ENCODE assay signal across 20 cellular contexts in the genomic region with DNA sequence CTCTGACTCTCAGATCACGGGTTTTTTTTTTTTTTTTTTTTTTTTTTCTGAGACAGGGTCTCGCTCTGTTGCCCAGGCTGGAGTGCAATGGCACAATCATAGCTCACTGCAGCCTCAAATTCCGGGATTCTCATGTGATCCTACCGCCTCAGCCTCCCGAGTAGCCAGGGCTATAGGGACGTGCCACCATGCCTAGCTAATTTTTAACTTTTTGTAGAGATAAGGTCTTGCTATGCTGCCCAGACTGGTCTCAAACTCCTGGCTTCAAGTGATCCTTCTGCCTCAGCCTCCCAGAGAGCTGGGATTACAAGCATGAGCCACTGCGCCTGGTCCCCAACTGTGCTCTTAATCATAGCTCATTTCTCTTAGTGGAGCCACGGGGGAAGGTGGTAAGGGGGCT. TPM values are rescaled to one million over a fixed set of nuclear protein-coding genes. Genes with fewer than 3 reads are reported as not detected.
A peak's percentile ranks its signal among the peaks of the same experiment; 100 is the strongest.
DNase-seq lines count a peak whose midpoint lies in the region; ATAC-seq, FAIRE-seq and TF ChIP-seq lines count a peak whose summit lies in the region.
"Had no signal": no experiment of that assay in that cellular context is flagged by ENCODE, and none has a peak within 500 bp of the region (broad histone marks: within the 10 kb centered on the region; RNA-seq: fewer than 3 reads in every experiment).

No MANE protein-coding gene starts in this region.

- no peak overlapping the region for H2AFZ ChIP-seq in K562 (ENCODE audit: low read depth, low read length)

- H3K27me3 ChIP-seq in K562 (ENCODE audit: control insufficient read depth in 2 of 2, insufficient read depth in 2 of 2, low read length in 2 of 2): peaks cover 0 to 4% of the 10 kb centered on the region in 2 experiments; a peak in 1 of 5 replicates
- H3K27me3 ChIP-seq in naive thymus-derived CD4-positive, alpha-beta T cell (ENCODE audit: control insufficient read depth in 2 of 2, insufficient read depth in 2 of 2, low read length in 2 of 2): no peaks in the 10 kb centered on the region
- H3K27me3 ChIP-seq in upper lobe of left lung: no peaks in the 10 kb centered on the region
- H3K27me3 ChIP-seq: sigmoid colon had no signal

- TF ChIP-seq EP300 in K562 (IDR thresholded peaks at IDR 0.05; ENCODE audit: low read length) (no peak), upper lobe of left lung (IDR thresholded peaks at IDR 0.05) (no peak)

- CTCF ChIA-PET in K562 (lab: Yijun Ruan, JAX; ENCODE audit: low intra/inter-chr PET ratio): no interaction called here
- CTCF ChIA-PET in naive thymus-derived CD4-positive, alpha-beta T cell (lab: Charles Lee): interaction anchor here (1.0 to 1.7 kb wide), 4 partner anchors 9 to 27 kb away, joined by 3 to 5 read pairs (median 4); no protein-coding TSS in a partner anchor

- TF ChIP-seq CTCF in K562 (IDR thresholded peaks at IDR 0.05 in 2 of 3, conservative IDR thresholded peaks at IDR 0.05 in 1 of 3; ENCODE audit: insufficient read depth in 2 of 3, low read depth in 1 of 3, low read length in 3 of 3) (no peak), upper lobe of left lung (IDR thresholded peaks at IDR 0.05) (no peak)

- POLR2A ChIA-PET in K562 (lab: Yijun Ruan, JAX): no interaction called here
- POLR2A ChIA-PET in naive thymus-derived CD4-positive, alpha-beta T cell (lab: Charles Lee): interaction anchor here (0.6 to 10.7 kb wide), 6 partner anchors 8 to 46 kb away, joined by 4 to 237 read pairs (median 16); partner anchors contain the start of gene HPN

- H3K4me1 ChIP-seq in K562 (replicated peaks in 1 of 2; ENCODE audit: control insufficient read depth in 2 of 2, insufficient read depth in 2 of 2, low read length in 2 of 2): peaks cover 8 to 19% of the 10 kb centered on the region in 2 experiments; a peak in 4 of 5 replicates
- H3K4me1 ChIP-seq in naive thymus-derived CD4-positive, alpha-beta T cell (ENCODE audit: control insufficient read depth in 2 of 2, insufficient read depth in 2 of 2, low read length in 2 of 2): peaks cover 40 to 46% of the 10 kb centered on the region in 2 donors
- H3K4me1 ChIP-seq in upper lobe of left lung: peaks cover 48 to 55% (median 50%) of the 10 kb centered on the region in 4 donors

- TF ChIP-seq POLR2A in K562 (conservative IDR thresholded peaks at IDR 0.05) (no peak), upper lobe of left lung (IDR thresholded peaks at IDR 0.05) (peak in 1 of 4 donors; percentile 10)

- H3K9me3 ChIP-seq in K562 (replicated peaks; ENCODE audit: control insufficient read depth, insufficient read depth, low read depth, low read length) (0 out of 2 replicates have a peak, but pooled peaks cover 2% of the 10 kb centered on the region), upper lobe of left lung (no peaks in the 10 kb centered on the region)
- no peaks in the 10 kb centered on the region for H3K9me3 ChIP-seq in naive thymus-derived CD4-positive, alpha-beta T cell (ENCODE audit: control insufficient read depth in 2 of 3, low read length in 3 of 3)
- H3K9me3 ChIP-seq: esophagus squamous epithelium, sigmoid colon had no signal

- intact Hi-C loops in Right ventricle myocardium inferior (cut with DNase I): no loop called here
- intact Hi-C loops in cardiac septum (cut with DNase I): no loop called here
- intact Hi-C loops in K562 (cut with micrococcal nuclease): no loop called here
- intact Hi-C loops in naive thymus-derived CD4-positive, alpha-beta T cell (cut with micrococcal nuclease): loop anchor here in 1 of 2 donors (5.0 kb wide), 1 partner anchor 217 kb away; no protein-coding TSS in a partner anchor

- no peak overlapping the region for H3K4me3 ChIP-seq in K562
- H3K4me3 ChIP-seq in naive thymus-derived CD4-positive, alpha-beta T cell (ENCODE audit: low read length): no peak overlapping the region
- H3K4me3 ChIP-seq in upper lobe of left lung: no peak overlapping the region
- H3K4me3 ChIP-seq: esophagus squamous epithelium, sigmoid colon had no signal

- peak; percentile 30 for DNase-seq in Right ventricle myocardium inferior (ENCODE audit: missing footprints)
- DNase-seq in cardiac septum (ENCODE audit: low spot score): no peak
- no peak for DNase-seq in K562 (ENCODE audit: extremely low read depth in 1 of 4, low spot score in 3 of 4)
- no peak for DNase-seq in naive thymus-derived CD4-positive, alpha-beta T cell
- no peak for DNase-seq in upper lobe of left lung
- no peak for DNase-seq in GDM1 (lab: John Stamatoyannopoulos, UW)
- DNase-seq in SKM-1 treated with dmso at 0.1 percent for 144 hours (lab: John Stamatoyannopoulos, UW; ENCODE audit: unreplicated experiment): no peak
- DNase-seq: activated effector memory CD4-positive, alpha-beta T cell treated with anti-CD3 and anti-CD28 coated beads, Interleukin-2, amount 50 U/mL, for 16 hours; esophagus squamous epithelium; head of caudate nucleus; kidney glomerular epithelial cell; NCI-H1930; NCI-H446 treated with DMSO at 0.1 percent for 48 hours; sigmoid colon; stimulated activated CD4-positive, alpha-beta T cell treated with anti-CD3 and anti-CD28 coated beads, Interleukin-4, amount 100 ng/mL, for 24 hours had no signal

- H3K4me1 Mint-ChIP-seq in naive thymus-derived CD4-positive, alpha-beta T cell: peaks cover 30 to 59% (median 51%) of the 10 kb centered on the region in 7 donors

- TF ChIP-seq RAD21 in K562 (CRISPR knock-in tag; conservative IDR thresholded peaks at IDR 0.05 in 1 of 2, IDR thresholded peaks at IDR 0.05 in 1 of 2): no peak

- H3K4me2 ChIP-seq in K562 (ENCODE audit: insufficient read depth, low read length): no peak overlapping the region

- peak overlapping the region in 4 of 10 donors; percentile 6 to 98 (median 54) for H3K4me3 Mint-ChIP-seq in naive thymus-derived CD4-positive, alpha-beta T cell

- in situ Hi-C loops in K562 (cut with MboI): no loop called here

- peaks cover 9% of the 10 kb centered on the region for H3K79me2 ChIP-seq in K562 (ENCODE audit: control insufficient read depth, insufficient read depth, low read length)

- peaks cover 0 to 2% (median 0%) of the 10 kb centered on the region in 5 donors for H3K36me3 Mint-ChIP-seq in naive thymus-derived CD4-positive, alpha-beta T cell

- BruUV-seq in K562 (replicated peaks; lab: Mats Ljungman, UMichigan): no TSS peak

- H3K9me1 ChIP-seq in K562 (ENCODE audit: control insufficient read depth, insufficient read depth, low read length): no peaks in the 10 kb centered on the region

- H3K36me3 ChIP-seq in K562 (ENCODE audit: control insufficient read depth, insufficient read depth, low read length) (no peaks in the 10 kb centered on the region), upper lobe of left lung (no peaks in the 10 kb centered on the region)
- peaks cover 0 to under 1% (median 0%) of the 10 kb centered on the region in 3 experiments for H3K36me3 ChIP-seq in naive thymus-derived CD4-positive, alpha-beta T cell (ENCODE audit: control insufficient read depth in 2 of 3, insufficient read depth in 3 of 3, low read length in 3 of 3)
- H3K36me3 ChIP-seq: esophagus squamous epithelium, sigmoid colon had no signal

- peak overlapping the region in 8 of 9 donors; percentile 23 to 99 (median 98) for H3K27ac Mint-ChIP-seq in naive thymus-derived CD4-positive, alpha-beta T cell

- H3K9me3 Mint-ChIP-seq in naive thymus-derived CD4-positive, alpha-beta T cell: peaks cover 0 to 4% (median 0%) of the 10 kb centered on the region in 11 donors

- ATAC-seq in Right ventricle myocardium inferior (no peak), K562 (no peak), upper lobe of left lung (ENCODE audit: low FRiP score in 2 of 2) (no peak), GM19397 (IDR thresholded peaks at IDR 0.05; ENCODE audit: unreplicated experiment) (no peak)
- ATAC-seq in naive thymus-derived CD4-positive, alpha-beta T cell: no peak
- ATAC-seq: HCT116 had no signal

- H3K27me3 Mint-ChIP-seq in naive thymus-derived CD4-positive, alpha-beta T cell: no peaks in the 10 kb centered on the region

- H3K27ac ChIP-seq in K562 (ENCODE audit: extremely low read depth, low read depth, low read length) (no peak overlapping the region), upper lobe of left lung (peak overlapping the region in 3 of 4 donors; percentile 97 to 99 (median 99))
- H3K27ac ChIP-seq in naive thymus-derived CD4-positive, alpha-beta T cell (ENCODE audit: low read depth, low read length): peak overlapping the region; percentile 97

- 60% methylated on average over 7 of the region's 8 CpGs for WGBS in K562 (ENCODE audit: insufficient coverage, low coverage, missing lambda C conversion rate)
- 85 to 89% methylated on average over 8 of the region's 8 CpGs for WGBS in upper lobe of left lung, 2 donors

- no peak overlapping the region for H3K9ac ChIP-seq in K562 (ENCODE audit: insufficient read depth in 1 of 2, low read depth in 2 of 2, low read length in 2 of 2)

- no peaks in the 10 kb centered on the region for H4K20me1 ChIP-seq in K562 (replicated peaks; ENCODE audit: control insufficient read depth, insufficient read depth, low read length)

- no peak for FAIRE-seq in K562 (lab: Jason Lieb, UNC)

RNA-seq across cellular contexts. Expression of gene GRAMD1A, which starts 4.6 kb away (rescaled TPM):
- 25.8 TPM for total RNA-seq in Right ventricle myocardium inferior
- 38.3 TPM for total RNA-seq in cardiac septum
- 167 and 288 TPM in 2 replicates for total RNA-seq in K562 (2011; cell fraction: chromatin; rRNA removed; ENCODE audit: low replicate concordance)
- 130 and 133 TPM in 2 replicates for total RNA-seq in K562 (2011; cell fraction: nucleolus; rRNA removed)
- 132 and 192 TPM in 2 replicates for total RNA-seq in K562 (2011; cell fraction: nucleoplasm; rRNA removed)
- 41.8 and 47.0 TPM in 2 replicates for total RNA-seq in K562 (2014; rRNA removed)
- 13.9 and 16.4 TPM in 2 replicates for total RNA-seq in K562 (2014; rRNA removed; fragmentation: Illumina TruSeq; extraction: Trizol)
- 19.4 and 20.5 TPM in 2 replicates for total RNA-seq in K562 (2015; rRNA removed; fragmentation: Illumina TruSeq; extraction: Trizol)
- 58.7 and 62.5 TPM in 2 replicates for total RNA-seq in K562 (2021)
- polyA plus RNA-seq in K562 (2011; rRNA removed): 39.4 and 54.3 TPM in 2 replicates
- 51.1 and 57.8 TPM in 2 replicates for polyA plus RNA-seq in K562 (2011; cell fraction: cytosol; rRNA removed)
- polyA plus RNA-seq in K562 (2011; cell fraction: nucleus; rRNA removed): 131 and 183 TPM in 2 replicates
- 35.7 and 68.6 TPM in 2 replicates for polyA plus RNA-seq in K562 (2012)
- polyA plus RNA-seq in K562 (2014; fragmentation: Illumina TruSeq; extraction: Trizol): 38.5 and 54.1 TPM in 2 replicates
- polyA plus RNA-seq in K562 (2014; fragmentation: Nextera tagmentation; extraction: Ambion mirVana): 1 to 10 TPM; 1.4 to 1.7 TPM
- 61.7 and 63.8 TPM in 2 replicates for polyA plus RNA-seq in K562 (2014; rRNA removed)
- polyA minus RNA-seq in K562 (2011; rRNA and poly(A)+ RNA removed): 41.4 and 44.4 TPM in 2 replicates
- 39.7 and 39.8 TPM in 2 replicates for polyA minus RNA-seq in K562 (2011; cell fraction: cytosol; rRNA and poly(A)+ RNA removed)
- 31.2 and 45.4 TPM in 2 replicates for polyA minus RNA-seq in K562 (2011; cell fraction: nucleus; rRNA and poly(A)+ RNA removed)
- 100 to 1,000 TPM in 4 of 5 experiments, 10 to 100 TPM in 1; 90.1 to 286 (median 253) TPM for total RNA-seq in naive thymus-derived CD4-positive, alpha-beta T cell
- polyA plus RNA-seq in naive thymus-derived CD4-positive, alpha-beta T cell: 10 to 100 TPM; 33.6 to 74.9 TPM
- 100 to 1,000 TPM in 4 of 6 donors, 10 to 100 TPM in 2; 85.1 to 206 (median 119) TPM for total RNA-seq in upper lobe of left lung

RNA-seq across cellular contexts. Expression of gene ZNF792, which starts 31.5 kb away (rescaled TPM):
- total RNA-seq in Right ventricle myocardium inferior (3.0 TPM), cardiac septum (4.0 TPM), K562 (2014; rRNA removed) (14.5 and 14.6 TPM in 2 replicates), K562 (2014; rRNA removed; fragmentation: Illumina TruSeq; extraction: Trizol) (15.8 and 17.7 TPM in 2 replicates), K562 (2015; rRNA removed; fragmentation: Illumina TruSeq; extraction: Trizol) (10.0 and 10.4 TPM in 2 replicates), K562 (2021) (15.5 and 16.5 TPM in 2 replicates), upper lobe of left lung (10 to 100 TPM in 3 of 6 donors, 1 to 10 TPM in 3; 8.3 to 14.5 (median 9.8) TPM)
- total RNA-seq in K562 (2011; cell fraction: chromatin; rRNA removed; ENCODE audit: low replicate concordance): 49.4 and 86.2 TPM in 2 replicates
- 38.2 and 47.9 TPM in 2 replicates for total RNA-seq in K562 (2011; cell fraction: nucleolus; rRNA removed)
- total RNA-seq in K562 (2011; cell fraction: nucleoplasm; rRNA removed): 33.4 and 39.9 TPM in 2 replicates
- polyA plus RNA-seq in K562 (2011; rRNA removed) (9.6 and 12.0 TPM in 2 replicates), K562 (2014; fragmentation: Illumina TruSeq; extraction: Trizol) (9.9 and 10.2 TPM in 2 replicates), K562 (2014; fragmentation: Nextera tagmentation; extraction: Ambion mirVana) (1 to 10 TPM; 3.3 to 3.5 TPM), K562 (2014; rRNA removed) (7.0 and 7.9 TPM in 2 replicates)
- polyA plus RNA-seq in K562 (2011; cell fraction: cytosol; rRNA removed): 6.8 and 6.9 TPM in 2 replicates
- 17.3 and 18.8 TPM in 2 replicates for polyA plus RNA-seq in K562 (2011; cell fraction: nucleus; rRNA removed)
- 7.3 and 9.8 TPM in 2 replicates for polyA plus RNA-seq in K562 (2012)
- 37.5 and 38.9 TPM in 2 replicates for polyA minus RNA-seq in K562 (2011; rRNA and poly(A)+ RNA removed)
- polyA minus RNA-seq in K562 (2011; cell fraction: cytosol; rRNA and poly(A)+ RNA removed): 9.4 and 17.3 TPM in 2 replicates
- 32.0 and 50.6 TPM in 2 replicates for polyA minus RNA-seq in K562 (2011; cell fraction: nucleus; rRNA and poly(A)+ RNA removed)
- 10 to 100 TPM; 11.0 to 33.9 (median 14.7) TPM for total RNA-seq in naive thymus-derived CD4-positive, alpha-beta T cell
- 10 to 100 TPM; 18.3 to 23.5 TPM for polyA plus RNA-seq in naive thymus-derived CD4-positive, alpha-beta T cell

RNA-seq across cellular contexts. Expression of gene SCN1B, which starts 34.7 kb away (rescaled TPM):
- total RNA-seq in Right ventricle myocardium inferior: 44.3 TPM
- 58.7 TPM for total RNA-seq in cardiac septum
- 6.3 and 14.6 TPM in 2 replicates for total RNA-seq in K562 (2011; cell fraction: chromatin; rRNA removed; ENCODE audit: low replicate concordance)
- 7.7 and 7.9 TPM in 2 replicates for total RNA-seq in K562 (2011; cell fraction: nucleolus; rRNA removed)
- 8.3 and 13.4 TPM in 2 replicates for total RNA-seq in K562 (2011; cell fraction: nucleoplasm; rRNA removed)
- 0.91 and 1.6 TPM in 2 replicates for total RNA-seq in K562 (2014; rRNA removed)
- total RNA-seq in K562 (2014; rRNA removed; fragmentation: Illumina TruSeq; extraction: Trizol): 0.51 and 0.80 TPM in 2 replicates
- total RNA-seq in K562 (2015; rRNA removed; fragmentation: Illumina TruSeq; extraction: Trizol): 0.91 and 1.2 TPM in 2 replicates
- total RNA-seq in K562 (2021): 1.8 TPM in 2 replicates
- 2.5 and 4.2 TPM in 2 replicates for polyA plus RNA-seq in K562 (2011; rRNA removed)
- polyA plus RNA-seq in K562 (2011; cell fraction: cytosol; rRNA removed): 2.3 and 2.6 TPM in 2 replicates
- polyA plus RNA-seq in K562 (2011; cell fraction: nucleus; rRNA removed): 9.1 and 10.0 TPM in 2 replicates
- polyA plus RNA-seq in K562 (2012): 1.4 and 3.7 TPM in 2 replicates
- polyA plus RNA-seq in K562 (2014; fragmentation: Illumina TruSeq; extraction: Trizol): 0.79 and 1.0 TPM in 2 replicates
- polyA plus RNA-seq in K562 (2014; fragmentation: Nextera tagmentation; extraction: Ambion mirVana): under 1 TPM; 0.03 to 0.06 TPM
- 1.2 and 2.1 TPM in 2 replicates for polyA plus RNA-seq in K562 (2014; rRNA removed)
- polyA minus RNA-seq in K562 (2011; rRNA and poly(A)+ RNA removed): 1.1 and 2.6 TPM in 2 replicates
- 1.2 and 1.5 TPM in 2 replicates for polyA minus RNA-seq in K562 (2011; cell fraction: cytosol; rRNA and poly(A)+ RNA removed)
- 1.6 and 2.2 TPM in 2 replicates for polyA minus RNA-seq in K562 (2011; cell fraction: nucleus; rRNA and poly(A)+ RNA removed)
- total RNA-seq in naive thymus-derived CD4-positive, alpha-beta T cell: 1 to 10 TPM in 4 of 5 experiments, under 1 TPM in 1; 0.48 to 1.9 (median 1.8) TPM
- polyA plus RNA-seq in naive thymus-derived CD4-positive, alpha-beta T cell: under 1 TPM in 1 of 2 donors, not detected in 1; 0.23 TPM
- 10 to 100 TPM in 1 of 6 donors, 1 to 10 TPM in 5; 2.9 to 13.1 (median 6.9) TPM for total RNA-seq in upper lobe of left lung

RNA-seq across cellular contexts. Expression of gene HPN, which starts 46.0 kb away (rescaled TPM):
- total RNA-seq in Right ventricle myocardium inferior: 5.5 TPM
- total RNA-seq in cardiac septum: 4.9 TPM
- 0.30 and 0.74 TPM in 2 replicates for total RNA-seq in K562 (2011; cell fraction: chromatin; rRNA removed; ENCODE audit: low replicate concordance)
- 0.26 and 0.67 TPM in 2 replicates for total RNA-seq in K562 (2011; cell fraction: nucleolus; rRNA removed)
- total RNA-seq in K562 (2011; cell fraction: nucleoplasm; rRNA removed): 0.59 and 0.99 TPM in 2 replicates
- total RNA-seq in K562 (2014; rRNA removed): not detected in 2 replicates
- total RNA-seq in K562 (2014; rRNA removed; fragmentation: Illumina TruSeq; extraction: Trizol): not detected in 2 replicates
- total RNA-seq in K562 (2015; rRNA removed; fragmentation: Illumina TruSeq; extraction: Trizol): 0.15 TPM in 1 of 2 replicates, not detected in the other
- 0.20 and 0.36 TPM in 2 replicates for total RNA-seq in K562 (2021)
- 0.10 and 0.11 TPM in 2 replicates for polyA plus RNA-seq in K562 (2011; rRNA removed)
- 0.09 and 0.12 TPM in 2 replicates for polyA plus RNA-seq in K562 (2011; cell fraction: cytosol; rRNA removed)
- polyA plus RNA-seq in K562 (2011; cell fraction: nucleus; rRNA removed): 0.63 and 1.3 TPM in 2 replicates
- polyA plus RNA-seq in K562 (2012): 0.10 and 1.7 TPM in 2 replicates
- not detected in 2 replicates for polyA plus RNA-seq in K562 (2014; fragmentation: Illumina TruSeq; extraction: Trizol)
- not detected for polyA plus RNA-seq in K562 (2014; fragmentation: Nextera tagmentation; extraction: Ambion mirVana)
- polyA plus RNA-seq in K562 (2014; rRNA removed): not detected in 2 replicates
- polyA minus RNA-seq in K562 (2011; rRNA and poly(A)+ RNA removed): not detected in 2 replicates
- not detected in 2 replicates for polyA minus RNA-seq in K562 (2011; cell fraction: cytosol; rRNA and poly(A)+ RNA removed)
- polyA minus RNA-seq in K562 (2011; cell fraction: nucleus; rRNA and poly(A)+ RNA removed): 0.27 and 0.56 TPM in 2 replicates
- total RNA-seq in naive thymus-derived CD4-positive, alpha-beta T cell: not detected
- polyA plus RNA-seq in naive thymus-derived CD4-positive, alpha-beta T cell: not detected
- 10 to 100 TPM; 15.9 to 54.5 (median 41.1) TPM for total RNA-seq in upper lobe of left lung
- total RNA-seq: activated CD8-positive, alpha-beta memory T cell treated with anti-CD3 and anti-CD28 coated beads for 36 hours; SK-MEL-5; urinary bladder had no signal
